22 cellular contexts compared by ENCODE assay signal in genomic region chr3:162337630-162338029, GRCh38.
DNase-seq lines count a peak whose midpoint lies in the region; ATAC-seq, FAIRE-seq and TF ChIP-seq lines count a peak whose summit lies in the region.
"Had no signal": no experiment of that assay in that cellular context is flagged by ENCODE, and none has a peak within 500 bp of the region (broad histone marks: within the 10 kb centered on the region; RNA-seq: fewer than 3 reads in every experiment).

No MANE protein-coding gene starts in this region.

- H3K79me2 ChIP-seq in K562 (ENCODE audit: control insufficient read depth, insufficient read depth, low read length), result no peaks in the 10 kb centered on the region

- H4K5ac ChIP-seq in IMR-90 (ENCODE audit: low read depth, low read length), result no peak overlapping the region

- H3K9me1 ChIP-seq in IMR-90 (ENCODE audit: insufficient read depth, low read length) (no peaks in the 10 kb centered on the region), K562 (ENCODE audit: control insufficient read depth, insufficient read depth, low read length) (no peaks in the 10 kb centered on the region)

- H4K20me1 ChIP-seq in IMR-90 (ENCODE audit: insufficient read depth, low read length) (no peaks in the 10 kb centered on the region), K562 (replicated peaks; ENCODE audit: control insufficient read depth, insufficient read depth, low read length) (no peaks in the 10 kb centered on the region)

- no peak overlapping the region for H2AK5ac ChIP-seq in IMR-90 (ENCODE audit: low read depth, low read length)

- no peak overlapping the region for H4K8ac ChIP-seq in IMR-90 (ENCODE audit: low read depth in 2 of 2, low read length in 2 of 2)

- H2BK15ac ChIP-seq in IMR-90 (ENCODE audit: low read depth, low read length), result no peak overlapping the region

- H3K27ac ChIP-seq in IMR-90 (ENCODE audit: insufficient read depth, low read length), result no peak overlapping the region
- no peak overlapping the region for H3K27ac ChIP-seq in K562 (ENCODE audit: extremely low read depth, low read depth, low read length)
- no peak overlapping the region for H3K27ac ChIP-seq in thyroid gland
- H3K27ac ChIP-seq in substantia nigra (ENCODE audit: low read depth, low read length, poor library complexity, severe bottlenecking), result no peak overlapping the region
- H3K27ac ChIP-seq: KMS-11 had no signal

- POLR2A ChIA-PET in IMR-90 (lab: Charles Lee; ENCODE audit: unreplicated experiment) (no interaction called here), K562 (lab: Yijun Ruan, JAX) (no interaction called here)

- dilution Hi-C loops in IMR-90 (cut with HindIII; ENCODE audit: low sequenced_read_pairs, unreplicated experiment), result no loop called here

- no CpG with 5 or more reads among the region's 1 CpG for WGBS in IMR-90 (ENCODE audit: extremely low coverage in 2 of 2, insufficient read length in 1 of 2), 2 experiments
- 0% methylated on average over 1 of the region's 1 CpG for WGBS in K562 (ENCODE audit: insufficient coverage, low coverage, missing lambda C conversion rate)
- 69 to 78% methylated on average over 1 of the region's 1 CpG for whole genome bisulfite sequencing in thyroid gland, 2 donors

- H2BK120ac ChIP-seq in IMR-90 (ENCODE audit: low read depth, low read length), result no peak overlapping the region

- BruUV-seq in IMR-90 (replicated peaks; lab: Mats Ljungman, UMichigan) (no TSS peak), K562 (replicated peaks; lab: Mats Ljungman, UMichigan) (no TSS peak)

- no peak for TF ChIP-seq RAD21 in IMR-90 (IDR thresholded peaks at IDR 0.05; ENCODE audit: low read length)
- TF ChIP-seq RAD21 in K562 (CRISPR knock-in tag; conservative IDR thresholded peaks at IDR 0.05 in 1 of 2, IDR thresholded peaks at IDR 0.05 in 1 of 2), result no peak

- no peak overlapping the region for H2AK9ac ChIP-seq in IMR-90 (replicated peaks; ENCODE audit: low read depth, low read length, poor library complexity)

- in situ Hi-C loops in IMR-90 (cut with MboI; ENCODE audit: low sequenced_read_pairs), result no loop called here
- in situ Hi-C loops in K562 (cut with MboI), result no loop called here

- no peak overlapping the region for H3K18ac ChIP-seq in IMR-90 (ENCODE audit: low read depth, low read length)

- H4K91ac ChIP-seq in IMR-90 (ENCODE audit: insufficient read depth, low read depth, low read length), result no peak overlapping the region

- TF ChIP-seq EP300 in K562 (IDR thresholded peaks at IDR 0.05; ENCODE audit: low read length), result no peak

- no peak overlapping the region for H2BK5ac ChIP-seq in IMR-90 (ENCODE audit: low read depth, low read length, poor library complexity, severe bottlenecking)

- TF ChIP-seq POLR2A in IMR-90 (IDR thresholded peaks at IDR 0.05; ENCODE audit: low read depth, low read length) (no peak), K562 (conservative IDR thresholded peaks at IDR 0.05) (no peak), thyroid gland (IDR thresholded peaks at IDR 0.05) (no peak)

- no peak overlapping the region for H2BK20ac ChIP-seq in IMR-90 (ENCODE audit: low read depth, low read length)

- ATAC-seq in IMR-90 (ENCODE audit: low read depth) (peak; percentile 35; the same call in 1 of the 2 replicates), K562 (no peak)
- ATAC-seq: GM12878, HCT116 had no signal

- H3K27me3 ChIP-seq in IMR-90 (ENCODE audit: control insufficient read depth, insufficient read depth, low read length), result no peaks in the 10 kb centered on the region
- no peaks in the 10 kb centered on the region for H3K27me3 ChIP-seq in K562 (ENCODE audit: control insufficient read depth in 2 of 2, insufficient read depth in 2 of 2, low read length in 2 of 2)
- H3K27me3 ChIP-seq in thyroid gland, result no peaks in the 10 kb centered on the region
- H3K27me3 ChIP-seq: BE2C, MG63 had no signal

- TF ChIP-seq CTCF in IMR-90 (conservative IDR thresholded peaks at IDR 0.05; ENCODE audit: low read depth, low read length) (no peak), K562 (IDR thresholded peaks at IDR 0.05 in 2 of 3, conservative IDR thresholded peaks at IDR 0.05 in 1 of 3; ENCODE audit: insufficient read depth in 2 of 3, low read depth in 1 of 3, low read length in 3 of 3) (no peak), thyroid gland (IDR thresholded peaks at IDR 0.05) (no peak), GM10266 (IDR thresholded peaks at IDR 0.05; ENCODE audit: control insufficient read depth, insufficient read depth, low read depth, missing control alignments) (no peak)

- no peak overlapping the region for H2AFZ ChIP-seq in IMR-90 (replicated peaks; ENCODE audit: low read length, poor library complexity)
- no peak overlapping the region for H2AFZ ChIP-seq in K562 (ENCODE audit: low read depth, low read length)

- DNase-seq in IMR-90 (peak; percentile 34), K562 (ENCODE audit: extremely low read depth in 1 of 4, low spot score in 3 of 4) (no peak), iris pigment epithelial cell (ENCODE audit: low read depth) (peak; percentile 72), thyroid gland (no peak), substantia nigra (lab: John Stamatoyannopoulos, UW) (no peak), GM10266 (ENCODE audit: extremely low spot score) (no peak), retina (no peak)
- DNase-seq: BE2C; Calu3; CD4-positive, alpha-beta T cell; DMS79; MG63; NCI-H1092 treated with DMSO at 0.1 percent for 48 hours; NCI-H1694; NCI-H446; NCI-H69; SHP77; SK-N-SH had no signal

- H3K23ac ChIP-seq in IMR-90 (ENCODE audit: low read depth, low read length), result no peak overlapping the region

- FAIRE-seq in K562 (lab: Jason Lieb, UNC), result no peak
- FAIRE-seq: G401.6, GM12878 had no signal

- no peaks in the 10 kb centered on the region for H3K4me1 ChIP-seq in IMR-90 (ENCODE audit: control insufficient read depth, insufficient read depth, low read length)
- no peaks in the 10 kb centered on the region for H3K4me1 ChIP-seq in K562 (replicated peaks in 1 of 2; ENCODE audit: control insufficient read depth in 2 of 2, insufficient read depth in 2 of 2, low read length in 2 of 2)
- no peaks in the 10 kb centered on the region for H3K4me1 ChIP-seq in thyroid gland
- H3K4me1 ChIP-seq: BE2C had no signal

- intact Hi-C loops in IMR-90 (cut with micrococcal nuclease), result no loop called here
- intact Hi-C loops in K562 (cut with micrococcal nuclease), result no loop called here
- intact Hi-C loops in thyroid gland (cut with DNase I), result no loop called here

- no peaks in the 10 kb centered on the region for H3K79me1 ChIP-seq in IMR-90 (ENCODE audit: low read depth in 1 of 2, low read length in 2 of 2)

- no peak overlapping the region for H3K9ac ChIP-seq in IMR-90 (ENCODE audit: low read depth, low read length)
- H3K9ac ChIP-seq in K562 (ENCODE audit: insufficient read depth in 1 of 2, low read depth in 2 of 2, low read length in 2 of 2), result no peak overlapping the region
- H3K9ac ChIP-seq: KMS-11, SK-N-SH had no signal

- no peak overlapping the region for H3K14ac ChIP-seq in IMR-90 (replicated peaks; ENCODE audit: low read depth, low read length)

- H3K36me3 ChIP-seq in IMR-90 (ENCODE audit: control insufficient read depth, insufficient read depth, low read length), result no peaks in the 10 kb centered on the region
- H3K36me3 ChIP-seq in K562 (ENCODE audit: control insufficient read depth, insufficient read depth, low read length), result no peaks in the 10 kb centered on the region
- H3K36me3 ChIP-seq in thyroid gland, result no peaks in the 10 kb centered on the region
- H3K36me3 ChIP-seq: BE2C, MG63 had no signal

- H3K56ac ChIP-seq in IMR-90 (ENCODE audit: extremely low read depth, insufficient read depth, low read length), result no peak overlapping the region

- H3K9me3 ChIP-seq in IMR-90 (ENCODE audit: control insufficient read depth, insufficient read depth, low read length), result peaks cover 5% of the 10 kb centered on the region; the same call in 1 of the 2 replicates
- H3K9me3 ChIP-seq in K562 (replicated peaks; ENCODE audit: control insufficient read depth, insufficient read depth, low read depth, low read length), result no peaks in the 10 kb centered on the region; the same call in 1 of the 2 replicates
- no peaks in the 10 kb centered on the region for H3K9me3 ChIP-seq in thyroid gland
- H3K9me3 ChIP-seq: BE2C, MG63, SK-N-SH had no signal

- H3K4me3 ChIP-seq in IMR-90 (ENCODE audit: insufficient read depth, low read depth, low read length) (no peak overlapping the region), K562 (no peak overlapping the region), thyroid gland (replicated peaks in 1 of 3) (no peak overlapping the region)
- H3K4me3 ChIP-seq: GM12878, MG63 had no signal

- H3K4me2 ChIP-seq in IMR-90 (ENCODE audit: low read depth, low read length) (no peak overlapping the region), K562 (ENCODE audit: insufficient read depth, low read length) (no peak overlapping the region)
- H3K4me2 ChIP-seq: KMS-11, SK-N-SH had no signal

- no peak overlapping the region for H3K4ac ChIP-seq in IMR-90 (ENCODE audit: low read depth, low read length)

- CTCF ChIA-PET in IMR-90 (lab: Yijun Ruan, JAX), result no interaction called here
- CTCF ChIA-PET in K562 (lab: Yijun Ruan, JAX; ENCODE audit: low intra/inter-chr PET ratio), result no interaction called here

TF ChIP-seq in IMR-90, 13 proteins besides CTCF, POLR2A, EP300 and RAD21:
- peak; percentile 99 for TF ChIP-seq MAFK (IDR thresholded peaks at IDR 0.05; ENCODE audit: low read depth, low read length)
- TF ChIP-seq CHD1 (IDR thresholded peaks at IDR 0.05; ENCODE audit: low read depth, low read length), result no peak
- no peak for TF ChIP-seq MAZ (IDR thresholded peaks at IDR 0.05; ENCODE audit: borderline replicate concordance, low read depth, low read length)

TF ChIP-seq in K562, 482 proteins besides CTCF, POLR2A, EP300 and RAD21:
- peak; percentile 91 for TF ChIP-seq MAFK (IDR thresholded peaks at IDR 0.05; ENCODE audit: low read length)
- no peak for TF ChIP-seq TAL1 (IDR thresholded peaks at IDR 0.05)
- peak; percentile 82 for TF ChIP-seq ZNF316 (IDR thresholded peaks at IDR 0.05)
- TF ChIP-seq MAFG (tag; conservative IDR thresholded peaks at IDR 0.05), result peak; percentile 72
- peak; percentile 87 for TF ChIP-seq MAFF (IDR thresholded peaks at IDR 0.05; ENCODE audit: low read length)
- peak; percentile 64; the same call in 1 of the 2 replicates for TF ChIP-seq C11orf30 (IDR thresholded peaks at IDR 0.05; ENCODE audit: low read depth)
- TF ChIP-seq ZNF134 (CRISPR knock-in tag; conservative IDR thresholded peaks at IDR 0.05), result no peak

Comparison
In these comparisons a context has a peak if more than half of its experiments do, and no peak if none do; other contexts are left out.
1. DNase-seq: peak in IMR-90 (single experiment) and iris pigment epithelial cell (single experiment); none in K562 (0 of 4), thyroid gland (0 of 2), substantia nigra (0 of 49), GM10266 (single experiment) and retina (single experiment).